9 cellular contexts compared by ENCODE assay signal in genomic region chr18:24530630-24531111, GRCh38.
DNase-seq lines count a peak whose midpoint lies in the region; ATAC-seq lines count a peak whose summit lies in the region.
"Had no signal": no experiment of that assay in that cellular context is flagged by ENCODE, and none has a peak within 500 bp of the region (broad histone marks: within the 10 kb centered on the region; RNA-seq: fewer than 3 reads in every experiment).

No MANE protein-coding gene starts in this region.

- H3K27ac ChIP-seq in caudate nucleus (ENCODE audit: low read depth, low read length): peak overlapping the region; percentile 8
- H3K27ac ChIP-seq: upper lobe of right lung had no signal

- no peak for ATAC-seq in GM19395 (IDR thresholded peaks at IDR 0.05; ENCODE audit: unreplicated experiment)
- ATAC-seq: upper lobe of right lung had no signal

- DNase-seq in GM03348 (ENCODE audit: low spot score): peak; percentile 11
- peak; percentile 61 for DNase-seq in NCI-H1417 treated with DMSO at 0.1 percent for 48 hours (lab: John Stamatoyannopoulos, UW)
- peak in 44 of 61 donors; percentile 5 to 87 (median 42) for DNase-seq in caudate nucleus (lab: John Stamatoyannopoulos, UW)
- DNase-seq in nucleus accumbens (lab: John Stamatoyannopoulos, UW): peak in 32 of 56 donors; percentile 4 to 68 (median 36)
- DNase-seq in activated CD8-positive, alpha-beta memory T cell treated with anti-CD3 and anti-CD28 coated beads, Interleukin-2, amount 50 U/mL, for 4 hours: no peak
- no peak for DNase-seq in SK-N-DZ (ENCODE audit: low spot score)
- no peak for DNase-seq in activated CD4-positive, alpha-beta T cell treated with anti-CD3 and anti-CD28 coated beads, Interleukin-2, amount 50 U/mL, for 4 hours
- DNase-seq: upper lobe of right lung had no signal

Comparison
In these comparisons a context has a peak if more than half of its experiments do, and no peak if none do; other contexts are left out.
1. DNase-seq: peak in GM03348 (single experiment), NCI-H1417 treated with DMSO at 0.1 percent for 48 hours (single experiment), caudate nucleus (44 of 61) and nucleus accumbens (32 of 56); none in activated CD8-positive, alpha-beta memory T cell treated with anti-CD3 and anti-CD28 coated beads, Interleukin-2, amount 50 U/mL, for 4 hours (single experiment), SK-N-DZ (single experiment) and activated CD4-positive, alpha-beta T cell treated with anti-CD3 and anti-CD28 coated beads, Interleukin-2, amount 50 U/mL, for 4 hours (0 of 2).